8 cellular contexts compared by ENCODE assay signal in the genomic region with DNA sequence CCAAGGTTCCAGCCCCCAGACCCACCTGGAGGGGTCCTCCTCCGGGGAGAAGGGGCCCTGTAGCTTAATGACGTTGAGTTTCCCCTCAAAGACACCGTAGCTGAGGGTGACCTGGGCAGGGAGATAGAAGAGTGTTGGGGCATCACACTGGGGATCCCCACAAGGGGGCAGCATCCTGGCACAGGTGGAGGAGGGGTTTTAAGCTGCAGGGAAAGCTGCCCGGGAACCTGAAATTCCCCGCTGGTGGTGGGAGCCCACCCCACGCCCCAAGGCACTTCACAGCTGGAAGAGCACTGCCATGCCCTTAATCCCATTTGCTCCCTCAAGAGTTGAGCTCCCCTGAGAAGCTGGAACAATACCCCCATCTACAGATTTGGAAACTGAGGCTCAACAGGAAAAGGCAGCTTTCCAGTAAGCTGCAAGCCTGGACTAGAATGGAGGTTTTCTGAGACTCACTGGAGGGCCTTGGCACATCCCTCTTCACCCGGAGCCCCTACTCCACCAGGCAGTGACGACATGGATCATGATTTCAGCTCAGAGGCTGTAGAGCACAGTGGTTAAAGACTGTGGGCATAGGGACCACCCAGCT. TPM values are rescaled to one million over a fixed set of nuclear protein-coding genes. Genes with fewer than 3 reads are reported as not detected.
DNase-seq lines count a peak whose midpoint lies in the region; ATAC-seq and TF ChIP-seq lines count a peak whose summit lies in the region.

No MANE protein-coding gene starts in this region.

- H4K20me1 ChIP-seq in GM23248 (ENCODE audit: insufficient read depth), result no peaks in the 10 kb centered on the region

- H3K9me3 ChIP-seq in GM23248 (ENCODE audit: low read depth), result no peaks in the 10 kb centered on the region

- H3K4me1 ChIP-seq in GM23248 (ENCODE audit: insufficient read depth), result no peaks in the 10 kb centered on the region

- H3K9ac ChIP-seq in GM23248, result no peak overlapping the region

- TF ChIP-seq CTCF in AG09309 (IDR thresholded peaks at IDR 0.05; ENCODE audit: control insufficient read depth, insufficient read depth, low read depth, low read length, missing control alignments) (peak; percentile 70), progenitor cell of endocrine pancreas (IDR thresholded peaks at IDR 0.05; ENCODE audit: unreplicated experiment) (peak; percentile 60)

- ATAC-seq in HG02642 (IDR thresholded peaks at IDR 0.05; ENCODE audit: poor library complexity, unreplicated experiment) (no peak), HG02970 (IDR thresholded peaks at IDR 0.05; ENCODE audit: low FRiP score, unreplicated experiment) (no peak), GM21619 (IDR thresholded peaks at IDR 0.05; ENCODE audit: unreplicated experiment) (no peak)

- in situ Hi-C loops in GM23248 (cut with MboI), result no loop called here

- H3K4me3 Mint-ChIP-seq in progenitor cell of endocrine pancreas (ENCODE audit: low read depth), result no peak overlapping the region

- H3K36me3 Mint-ChIP-seq in progenitor cell of endocrine pancreas (ENCODE audit: insufficient read depth), result no peaks in the 10 kb centered on the region

- H3K9me3 Mint-ChIP-seq in progenitor cell of endocrine pancreas (ENCODE audit: low read depth), result no peaks in the 10 kb centered on the region

- no peak overlapping the region for H2AFZ ChIP-seq in GM23248

- no peaks in the 10 kb centered on the region for H3K79me2 ChIP-seq in GM23248 (ENCODE audit: insufficient read depth)

- peaks cover 6% of the 10 kb centered on the region for H3K27me3 Mint-ChIP-seq in progenitor cell of endocrine pancreas

- H3K27ac Mint-ChIP-seq in progenitor cell of endocrine pancreas, result no peak overlapping the region

- 9 to 10% methylated on average over 8 of the region's 8 CpGs for WGBS in GM23248 (ENCODE audit: low coverage in 1 of 2, low lambda C conversion rate in 2 of 2, missing lambda C conversion rate in 2 of 2), 2 experiments

- peaks cover 8% of the 10 kb centered on the region; the same call in 1 of the 2 replicates for H3F3A ChIP-seq in GM23248 (ENCODE audit: insufficient read depth)

- H3K9me2 ChIP-seq in GM23248 (ENCODE audit: insufficient read depth), result no peaks in the 10 kb centered on the region

- H3K4me1 Mint-ChIP-seq in progenitor cell of endocrine pancreas (ENCODE audit: low read depth), result no peaks in the 10 kb centered on the region

- no peak overlapping the region for H3K4me2 ChIP-seq in GM23248 (ENCODE audit: unreplicated experiment)

- H3K27ac ChIP-seq in GM23248, result no peak overlapping the region

- H3K36me3 ChIP-seq in GM23248 (ENCODE audit: low read depth), result no peaks in the 10 kb centered on the region

- no peak for DNase-seq in AG09309 (ENCODE audit: low read depth)
- DNase-seq in GM23248, result peak; percentile 49
- peak in 4 of 5 experiments; percentile 12 to 40 (median 28) for DNase-seq in T-helper 2 cell
- peak; percentile 62 for DNase-seq in dermis blood vessel endothelial cell
- DNase-seq in progenitor cell of endocrine pancreas (ENCODE audit: low spot score, unreplicated experiment), result no peak

- no peak overlapping the region for H3K4me3 ChIP-seq in AG09309 (ENCODE audit: control insufficient read depth, low read depth, low read length)
- H3K4me3 ChIP-seq in GM23248, result no peak overlapping the region

- H3K27me3 ChIP-seq in GM23248 (replicated peaks; ENCODE audit: insufficient read depth), result peaks cover 55% of the 10 kb centered on the region

RNA-seq across cellular contexts. Expression of a gene that starts 13.7 kb away (rescaled TPM):
- not detected in 2 replicates for total RNA-seq in GM23248 (2014; rRNA removed; shearing (Covaris generic))
- polyA plus RNA-seq in GM23248 (2016; fragmentation: Nextera tagmentation; extraction: Ambion mirVana), result 0.32 TPM in 1 of 2 replicates, not detected in the other
- total RNA-seq in dermis blood vessel endothelial cell (163 and 228 TPM in 2 replicates), progenitor cell of endocrine pancreas (3.2 and 5.9 TPM in 2 replicates)

RNA-seq across cellular contexts. Expression of a gene that starts 45.2 kb away (rescaled TPM):
- 0.89 and 1.1 TPM in 2 replicates for total RNA-seq in GM23248 (2014; rRNA removed; shearing (Covaris generic))
- polyA plus RNA-seq in GM23248 (2016; fragmentation: Nextera tagmentation; extraction: Ambion mirVana), result 0.19 and 0.48 TPM in 2 replicates
- total RNA-seq in dermis blood vessel endothelial cell (under 0.01 and 0.14 TPM in 2 replicates), progenitor cell of endocrine pancreas (0.36 and 0.44 TPM in 2 replicates)

RNA-seq across cellular contexts. Expression of a gene that starts 46.7 kb away (rescaled TPM):
- 4.4 and 8.3 TPM in 2 replicates for total RNA-seq in GM23248 (2014; rRNA removed; shearing (Covaris generic))
- polyA plus RNA-seq in GM23248 (2016; fragmentation: Nextera tagmentation; extraction: Ambion mirVana), result 2.7 and 2.8 TPM in 2 replicates
- total RNA-seq in dermis blood vessel endothelial cell, result 55.8 and 61.6 TPM in 2 replicates
- total RNA-seq in progenitor cell of endocrine pancreas, result 44.1 and 46.7 TPM in 2 replicates

Comparison
In these comparisons a context has a peak if more than half of its experiments do, and no peak if none do; other contexts are left out.
1. DNase-seq: peak in GM23248 (single experiment), T-helper 2 cell (4 of 5) and dermis blood vessel endothelial cell (single experiment); none in AG09309 (single experiment) and progenitor cell of endocrine pancreas (single experiment).
2. RNA of a gene that starts 13.7 kb away (total RNA-seq): 163 to 228 TPM in dermis blood vessel endothelial cell; 3.2 to 5.9 TPM in progenitor cell of endocrine pancreas and not detected in GM23248; every median in the first group is over 10 times any median in the second.